17 cellular contexts compared by ENCODE assay signal in the genomic region with DNA sequence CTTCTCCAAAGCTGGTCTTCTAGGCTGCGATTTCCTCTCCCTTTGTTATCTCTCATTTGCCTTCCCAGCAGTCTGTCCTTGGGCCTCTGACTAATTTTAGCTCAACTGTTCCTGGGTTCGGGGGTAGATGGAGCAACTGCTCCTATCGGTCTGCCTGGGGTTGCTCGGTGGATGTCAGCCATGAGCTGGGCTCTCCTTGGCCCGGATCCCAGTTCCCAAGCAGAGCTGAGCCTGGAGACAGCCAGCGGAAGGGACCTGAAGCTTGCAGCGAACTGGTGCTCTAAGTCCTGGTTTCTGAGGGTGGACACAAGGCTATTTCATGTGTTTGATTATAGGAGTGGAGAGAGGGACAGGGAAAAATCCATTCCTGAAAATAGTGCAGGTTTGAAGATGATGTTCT.
DNase-seq lines count a peak whose midpoint lies in the region; ATAC-seq and TF ChIP-seq lines count a peak whose summit lies in the region.
"Had no signal": no experiment of that assay in that cellular context is flagged by ENCODE, and none has a peak within 500 bp of the region (broad histone marks: within the 10 kb centered on the region; RNA-seq: fewer than 3 reads in every experiment).

No MANE protein-coding gene starts in this region.

- ATAC-seq in Right ventricle myocardium inferior: peak; percentile 93
- ATAC-seq in HG03457 (IDR thresholded peaks at IDR 0.05; ENCODE audit: unreplicated experiment): no peak
- ATAC-seq in GM19035 (IDR thresholded peaks at IDR 0.05; ENCODE audit: unreplicated experiment): no peak
- ATAC-seq: gastroesophageal sphincter had no signal

- TF ChIP-seq POLR2A in lower leg skin (IDR thresholded peaks at IDR 0.05): no peak

- DNase-seq in Right ventricle myocardium inferior (ENCODE audit: missing footprints) (peak; percentile 68), cardiac septum (ENCODE audit: low spot score) (no peak), astrocyte of the hippocampus (ENCODE audit: low read depth, low spot score) (peak; percentile 8), iPS-NIHi7 (ENCODE audit: extremely low spot score) (peak; percentile 30), lower leg skin (ENCODE audit: low spot score in 2 of 2) (no peak)
- no peak for DNase-seq in stimulated activated CD4-positive, alpha-beta T cell treated with anti-CD3 and anti-CD28 coated beads, Interleukin-2, amount 100 ng/mL, for 24 hours
- DNase-seq: activated CD4-positive, alpha-beta T cell treated with anti-CD3 and anti-CD28 coated beads, Interleukin-2, amount 10 ng/mL, durations not matched to agents 7 days and 5 days; activated naive CD4-positive, alpha-beta T cell; cortex of kidney; NCI-H526 treated with DMSO at 0.1 percent for 48 hours; Peyer's patch; stimulated activated naive CD4-positive, alpha-beta T cell had no signal

- no peak overlapping the region for H3K4me3 ChIP-seq in lower leg skin (ENCODE audit: low read depth, poor library complexity, severe bottlenecking)
- H3K4me3 ChIP-seq: A549, gastroesophageal sphincter, HAP-1, Peyer's patch had no signal

- WGBS in lower leg skin, 2 donors: 65 to 66% methylated on average over 7 of the region's 7 CpGs

- no peak for TF ChIP-seq CTCF in lower leg skin (IDR thresholded peaks at IDR 0.05)

- intact Hi-C loops in Right ventricle myocardium inferior (cut with DNase I): loop anchor here (5.0 kb wide), 2 partner anchors 53 to 87 kb away; no protein-coding TSS in a partner anchor
- intact Hi-C loops in cardiac septum (cut with DNase I): loop anchor here (5.0 kb wide), 3 partner anchors 72 to 92 kb away; no protein-coding TSS in a partner anchor
- intact Hi-C loops in lower leg skin (cut with DNase I; ENCODE audit: low total_unique reads): no loop called here

Comparison
In these comparisons a context has a peak if more than half of its experiments do, and no peak if none do; other contexts are left out.
1. DNase-seq: peak in Right ventricle myocardium inferior (single experiment), astrocyte of the hippocampus (single experiment) and iPS-NIHi7 (single experiment); none in cardiac septum (single experiment), stimulated activated CD4-positive, alpha-beta T cell treated with anti-CD3 and anti-CD28 coated beads, Interleukin-2, amount 100 ng/mL, for 24 hours (0 of 2) and lower leg skin (0 of 2).